25 cellular contexts compared by ENCODE assay signal in the genomic region with DNA sequence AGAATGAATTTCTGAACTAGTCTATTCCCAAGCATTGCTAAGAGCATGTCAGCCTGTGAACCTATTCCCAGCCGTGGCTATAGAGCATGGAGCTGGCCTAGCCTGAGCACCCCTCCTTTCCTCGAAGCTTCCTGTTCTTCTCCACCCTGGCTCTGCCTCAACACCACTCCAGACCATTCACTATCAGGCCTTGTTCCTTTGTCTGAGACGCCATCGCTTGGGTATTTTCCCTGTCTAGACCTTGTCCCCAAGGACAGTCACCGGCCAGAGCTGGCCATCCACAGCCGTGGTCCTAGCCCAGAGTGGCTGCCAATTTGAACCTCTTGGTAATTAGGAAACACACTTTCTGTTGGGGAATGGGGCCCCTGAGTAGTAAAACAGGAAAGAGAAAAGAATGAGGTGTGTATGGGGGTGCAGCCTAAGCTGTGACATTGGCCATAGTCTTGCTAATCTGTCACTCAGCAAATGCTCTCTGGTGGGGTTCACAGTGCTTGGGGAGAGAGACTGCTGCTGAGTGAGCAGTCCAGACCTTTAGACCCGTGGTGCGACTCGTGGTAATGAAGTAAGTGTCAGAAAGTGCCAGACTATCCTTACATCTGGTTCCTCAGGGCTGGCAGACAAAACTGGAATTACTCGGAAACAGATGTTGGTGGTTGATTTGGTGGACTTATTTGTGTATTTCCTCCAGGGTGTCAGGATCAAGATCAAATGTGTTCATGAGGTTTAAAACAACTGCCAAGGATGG.
DNase-seq lines count a peak whose midpoint lies in the region; ATAC-seq and TF ChIP-seq lines count a peak whose summit lies in the region.
"Had no signal": no experiment of that assay in that cellular context is flagged by ENCODE, and none has a peak within 500 bp of the region (broad histone marks: within the 10 kb centered on the region; RNA-seq: fewer than 3 reads in every experiment).

No MANE protein-coding gene starts in this region.

- H3K9me3 ChIP-seq in heart right ventricle (no peaks in the 10 kb centered on the region), spleen (no peaks in the 10 kb centered on the region), BE2C (no peaks in the 10 kb centered on the region)
- H3K9me3 ChIP-seq: lower lobe of right lung, upper lobe of right lung had no signal

- peaks cover 0 to 39% (median 15%) of the 10 kb centered on the region in 9 donors for H3K4me1 ChIP-seq in heart right ventricle
- H3K4me1 ChIP-seq in spleen: peaks cover 12 to 62% (median 29%) of the 10 kb centered on the region in 6 donors
- H3K4me1 ChIP-seq in BE2C: no peaks in the 10 kb centered on the region; the same call in 1 of the 2 replicates
- H3K4me1 ChIP-seq: upper lobe of right lung had no signal

- DNase-seq in GM03348 (ENCODE audit: low spot score): peak; percentile 59
- no peak for DNase-seq in heart right ventricle
- no peak for DNase-seq in spleen
- DNase-seq in NCI-H774 (lab: John Stamatoyannopoulos, UW): no peak
- no peak for DNase-seq in BE2C
- DNase-seq: activated CD4-positive, alpha-beta T cell treated with anti-CD3 and anti-CD28 coated beads for 1 hour; activated CD8-positive, alpha-beta T cell treated with anti-CD3 and anti-CD28 coated beads for 36 hours; activated T-cell treated with anti-CD3 and anti-CD28 coated beads for 4 hours; CD8-positive, alpha-beta memory T cell; central memory CD4-positive, alpha-beta T cell; DMS 273 treated with DMSO at 0.1 percent for 48 hours; KBM-7; kidney; lower lobe of right lung; NCI-H1436; NCI-H2107; NCI-H446; NCI-H82; stimulated activated CD4-positive, alpha-beta T cell treated with anti-CD3 and anti-CD28 coated beads, Interleukin-2, amount 100 ng/mL, for 48 hours; T-helper 1 cell; upper lobe of right lung had no signal

- H3K4me1 Mint-ChIP-seq in IgD-negative memory B cell: peaks cover 6 to 10% (median 9%) of the 10 kb centered on the region in 3 donors
- H3K4me1 Mint-ChIP-seq: GM23338 had no signal

- intact Hi-C loops in heart right ventricle (cut with DNase I): no loop called here
- intact Hi-C loops in spleen (cut with DNase I; ENCODE audit: low total_unique reads): no loop called here

- no peak overlapping the region for H3K4me3 Mint-ChIP-seq in IgD-negative memory B cell
- H3K4me3 Mint-ChIP-seq: activated CD8-positive, alpha-beta T cell treated with anti-CD3 and anti-CD28 coated beads for 36 hours; CD8-positive, alpha-beta memory T cell; GM23338; natural killer cell treated with Interleukin-12 subunit alpha and Interleukin-12 subunit beta and Interleukin-15 and Interleukin-18, amount 100 ng/mL, for 72 hours had no signal

- H3K36me3 Mint-ChIP-seq in IgD-negative memory B cell: no peaks in the 10 kb centered on the region
- H3K36me3 Mint-ChIP-seq: CD8-positive, alpha-beta memory T cell; natural killer cell treated with Interleukin-12 subunit alpha and Interleukin-12 subunit beta and Interleukin-15 and Interleukin-18, amount 100 ng/mL, for 72 hours had no signal

- H3K9me3 Mint-ChIP-seq in IgD-negative memory B cell: peaks cover 0 to 8% (median 5%) of the 10 kb centered on the region in 3 donors
- H3K9me3 Mint-ChIP-seq: activated CD8-positive, alpha-beta T cell treated with anti-CD3 and anti-CD28 coated beads for 36 hours; CD8-positive, alpha-beta memory T cell; GM23338; natural killer cell treated with Interleukin-12 subunit alpha and Interleukin-12 subunit beta and Interleukin-15 and Interleukin-18, amount 100 ng/mL, for 72 hours had no signal

- no peak overlapping the region for H3K4me3 ChIP-seq in heart right ventricle
- H3K4me3 ChIP-seq in spleen: no peak overlapping the region
- H3K4me3 ChIP-seq in BE2C (ENCODE audit: low read depth, low read length): no peak overlapping the region
- H3K4me3 ChIP-seq: GM23338, lower lobe of right lung, upper lobe of right lung had no signal

- TF ChIP-seq CTCF in heart right ventricle (IDR thresholded peaks at IDR 0.05) (no peak), spleen (IDR thresholded peaks at IDR 0.05 in 8 of 11, conservative IDR thresholded peaks at IDR 0.05 in 3 of 11) (no peak), BE2C (IDR thresholded peaks at IDR 0.05; ENCODE audit: low read depth, low read length) (no peak)

- H3K27ac ChIP-seq in heart right ventricle (peak overlapping the region in 2 of 10 donors; percentile 16 to 33), spleen (peak overlapping the region; percentile 23 to 89 (median 54))
- H3K27ac ChIP-seq: lower lobe of right lung, upper lobe of right lung had no signal

- H3K27me3 Mint-ChIP-seq in IgD-negative memory B cell: peaks cover 55% of the 10 kb centered on the region

- H3K27me3 ChIP-seq in heart right ventricle (peaks cover 0 to 86% (median 0%) of the 10 kb centered on the region in 7 donors), spleen (replicated peaks in 1 of 7) (peaks cover 0 to 94% (median 12%) of the 10 kb centered on the region in 7 donors), BE2C (no peaks in the 10 kb centered on the region)

- no peak for TF ChIP-seq POLR2A in spleen (IDR thresholded peaks at IDR 0.05)

- H3K27ac Mint-ChIP-seq in IgD-negative memory B cell: peak overlapping the region; percentile 4 to 51 (median 11)
- H3K27ac Mint-ChIP-seq: activated CD8-positive, alpha-beta T cell treated with anti-CD3 and anti-CD28 coated beads for 36 hours; GM23338; natural killer cell treated with Interleukin-12 subunit alpha and Interleukin-12 subunit beta and Interleukin-15 and Interleukin-18, amount 100 ng/mL, for 72 hours had no signal

- peak in 7 of 8 donors; percentile 12 to 43 (median 24) for ATAC-seq in heart right ventricle
- ATAC-seq in HG02870 (IDR thresholded peaks at IDR 0.05; ENCODE audit: unreplicated experiment): no peak
- ATAC-seq: activated CD8-positive, alpha-beta T cell treated with anti-CD3 and anti-CD28 coated beads for 36 hours; GM23338; lower lobe of right lung; natural killer cell treated with Interleukin-12 subunit alpha and Interleukin-12 subunit beta and Interleukin-15 and Interleukin-18, amount 100 ng/mL, for 72 hours; upper lobe of right lung had no signal

- 58 to 70% methylated on average over 10 of the region's 10 CpGs for WGBS in heart right ventricle, 2 donors
- 56 to 67% (median 61%) methylated on average over 10 of the region's 10 CpGs for WGBS in spleen, 5 donors

- H3K36me3 ChIP-seq in heart right ventricle (no peaks in the 10 kb centered on the region), spleen (no peaks in the 10 kb centered on the region), BE2C (no peaks in the 10 kb centered on the region)
- H3K36me3 ChIP-seq: lower lobe of right lung, upper lobe of right lung had no signal
